9 cellular contexts compared by ENCODE assay signal in the genomic region with DNA sequence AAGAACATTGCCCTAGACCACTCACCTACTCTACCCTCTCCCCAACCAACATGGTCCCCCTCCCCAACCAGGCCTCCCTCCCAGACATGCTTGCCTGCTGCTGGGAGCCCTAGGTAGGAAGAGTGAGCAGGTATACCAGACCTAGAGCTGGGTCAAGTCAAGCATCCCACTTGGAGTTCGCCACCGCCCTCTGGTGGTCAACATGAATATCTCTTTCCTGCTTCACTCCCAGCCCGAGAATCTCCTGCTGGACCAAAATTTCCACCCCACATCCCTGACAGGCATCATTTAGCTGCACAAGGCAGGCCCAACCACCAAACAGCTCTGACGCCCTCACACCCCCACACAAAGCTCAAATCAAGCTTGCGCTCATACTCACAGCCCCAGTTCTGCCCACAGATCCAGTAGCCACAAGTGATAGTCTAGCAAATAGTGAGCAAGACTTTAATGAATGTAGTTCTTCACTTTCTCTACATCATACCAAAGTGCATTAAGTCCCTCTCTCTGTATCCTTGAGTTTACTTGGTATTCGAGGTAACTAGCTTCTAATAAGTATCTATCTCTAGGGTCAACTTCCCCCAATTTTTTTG.
DNase-seq lines count a peak whose midpoint lies in the region; ATAC-seq, FAIRE-seq and TF ChIP-seq lines count a peak whose summit lies in the region.
"Had no signal": no experiment of that assay in that cellular context is flagged by ENCODE, and none has a peak within 500 bp of the region (broad histone marks: within the 10 kb centered on the region; RNA-seq: fewer than 3 reads in every experiment).

No MANE protein-coding gene starts in this region.

- DNase-seq in EH (ENCODE audit: low read depth) (peak; percentile 79), NCI-H526 treated with DMSO at 0.1 percent for 48 hours (lab: John Stamatoyannopoulos, UW) (peak; percentile 56), H1 (ENCODE audit: low read depth in 1 of 2, low spot score in 2 of 2) (peak; percentile 47 to 92), mesothelial cell of epicardium (ENCODE audit: low spot score in 2 of 2, unreplicated experiment in 2 of 2) (peak; percentile 55 to 80)
- DNase-seq in activated CD8-positive, alpha-beta memory T cell treated with anti-CD3 and anti-CD28 coated beads for 1 hour (ENCODE audit: extremely low read depth in 1 of 2, low read depth in 1 of 2): peak; percentile 25 to 29
- DNase-seq in stimulated activated CD8-positive, alpha-beta memory T cell treated with anti-CD3 and anti-CD28 coated beads, Interleukin-4, amount 100 ng/mL, for 1 hour (ENCODE audit: low read depth in 2 of 2, low spot score in 1 of 2): peak; percentile 21 to 22

- H2BK15ac ChIP-seq in H1 (ENCODE audit: low read length): no peak overlapping the region

- no peak overlapping the region for H3K18ac ChIP-seq in H1 (ENCODE audit: extremely low read depth, low read length)

- no peak overlapping the region for H3K4me3 ChIP-seq in H1 (ENCODE audit: extremely low read depth in 1 of 4, insufficient read depth in 2 of 4, low read depth in 3 of 4, low read length in 4 of 4)

- no peak overlapping the region for H2BK20ac ChIP-seq in H1 (ENCODE audit: low read length)

- H3K27ac Mint-ChIP-seq in mesothelial cell of epicardium: no peak overlapping the region
- H3K27ac Mint-ChIP-seq: dendritic cell treated with granulocyte-macrophage colony-stimulating factor and Interleukin-4, amounts not matched to agents 40 ng/mL and 50 ng/mL, for 4 days had no signal

- no peaks in the 10 kb centered on the region for H3K27me3 Mint-ChIP-seq in mesothelial cell of epicardium (ENCODE audit: low read depth)
- H3K27me3 Mint-ChIP-seq: dendritic cell treated with granulocyte-macrophage colony-stimulating factor and Interleukin-4, amounts not matched to agents 40 ng/mL and 50 ng/mL, for 4 days had no signal

- no peaks in the 10 kb centered on the region for H3K4me1 ChIP-seq in H1 (replicated peaks in 1 of 4; ENCODE audit: control insufficient read depth in 3 of 4, insufficient read depth in 4 of 4, low read length in 3 of 4)

- CTCF ChIA-PET in H1 (lab: Charles Lee; ENCODE audit: partially characterized antibody): interaction anchor here (0.6 to 19.5 kb wide), 53 partner anchors 9 to 332 kb away, joined by 3 to 759 read pairs (median 5); a partner anchor contains a TSS

- peaks cover 48% of the 10 kb centered on the region for H3K36me3 Mint-ChIP-seq in mesothelial cell of epicardium

- no peak for TF ChIP-seq POLR2A in H1 (IDR thresholded peaks at IDR 0.05; ENCODE audit: control extremely low read depth in 1 of 2, low read depth in 2 of 2, low read length in 2 of 2)

- H2AK5ac ChIP-seq in H1 (ENCODE audit: low read depth, low read length): no peak overlapping the region

- peak; percentile 77 for FAIRE-seq in H1 (lab: Jason Lieb, UNC)

- H3K23me2 ChIP-seq in H1 (ENCODE audit: low read depth, low read length): peaks cover 3% of the 10 kb centered on the region; the same call in 1 of the 2 replicates

- H2AFZ ChIP-seq in H1 (ENCODE audit: low read length): no peak overlapping the region

- H3K36me3 ChIP-seq in H1 (ENCODE audit: control insufficient read depth in 2 of 4, insufficient read depth in 4 of 4, low read length in 3 of 4): no peaks in the 10 kb centered on the region

- no peak overlapping the region for H4K5ac ChIP-seq in H1 (ENCODE audit: insufficient read length, low read depth, low read length)

- H3K23ac ChIP-seq in H1 (ENCODE audit: insufficient read length): no peak overlapping the region

- POLR2A ChIA-PET in H1 (lab: Charles Lee; ENCODE audit: partially characterized antibody): interaction anchor here (0.9 to 1.3 kb wide), 3 partner anchors 10 to 101 kb away, joined by 3 to 5 read pairs (median 4); no protein-coding TSS in a partner anchor

- peak; percentile 90 for TF ChIP-seq RAD21 in H1 (IDR thresholded peaks at IDR 0.05 in 1 of 2, conservative IDR thresholded peaks at IDR 0.05 in 1 of 2; ENCODE audit: low read depth in 2 of 2, low read length in 2 of 2)

- no peaks in the 10 kb centered on the region for H3K79me1 ChIP-seq in H1 (ENCODE audit: low read depth, low read length)

- no peak overlapping the region for H3K4me3 Mint-ChIP-seq in mesothelial cell of epicardium
- H3K4me3 Mint-ChIP-seq: dendritic cell treated with granulocyte-macrophage colony-stimulating factor and Interleukin-4, amounts not matched to agents 40 ng/mL and 50 ng/mL, for 4 days had no signal

- no peaks in the 10 kb centered on the region for H3K79me2 ChIP-seq in H1 (ENCODE audit: control insufficient read depth in 1 of 2, insufficient read depth in 2 of 2, low read length in 2 of 2)

- peak; percentile 84 for ATAC-seq in HG03066 (IDR thresholded peaks at IDR 0.05; ENCODE audit: low read depth, unreplicated experiment)
- ATAC-seq in GM21717 (IDR thresholded peaks at IDR 0.05; ENCODE audit: unreplicated experiment): no peak

- TF ChIP-seq EP300 in H1 (IDR thresholded peaks at IDR 0.05; ENCODE audit: borderline replicate concordance in 1 of 2, low read depth in 2 of 2, low read length in 2 of 2): no peak

- no peak overlapping the region for H3K4ac ChIP-seq in H1 (replicated peaks; ENCODE audit: insufficient read length, low read depth, low read length)

- H3K4me1 Mint-ChIP-seq in mesothelial cell of epicardium: no peaks in the 10 kb centered on the region

- 20% methylated on average over 6 of the region's 6 CpGs; no CpG with 5 or more reads in 1 of the 2 experiments for WGBS in H1 (ENCODE audit: extremely low coverage in 1 of 2, insufficient coverage in 1 of 2, insufficient read length in 1 of 2, insufficient replicate concordance in 2 of 2, low coverage in 1 of 2, low lambda C conversion rate in 2 of 2, missing lambda C conversion rate in 1 of 2), 2 experiments

- no peak overlapping the region for H4K91ac ChIP-seq in H1 (replicated peaks; ENCODE audit: insufficient read length, low read length)

- H4K20me1 ChIP-seq in H1 (replicated peaks in 1 of 2; ENCODE audit: control insufficient read depth in 1 of 2, insufficient read depth in 2 of 2, low read length in 2 of 2): no peaks in the 10 kb centered on the region

- no peaks in the 10 kb centered on the region for H3K27me3 ChIP-seq in H1 (replicated peaks in 1 of 4; ENCODE audit: control insufficient read depth in 3 of 4, extremely low read depth in 1 of 4, insufficient read depth in 3 of 4, low read length in 3 of 4)

- H2BK120ac ChIP-seq in H1 (replicated peaks; ENCODE audit: low read depth, low read length): no peak overlapping the region

- H3K9me3 Mint-ChIP-seq in mesothelial cell of epicardium: no peaks in the 10 kb centered on the region
- H3K9me3 Mint-ChIP-seq: dendritic cell treated with granulocyte-macrophage colony-stimulating factor and Interleukin-4, amounts not matched to agents 40 ng/mL and 50 ng/mL, for 4 days had no signal

- no peak overlapping the region for H2BK12ac ChIP-seq in H1 (ENCODE audit: low read depth, low read length)

- no peak overlapping the region for H2BK5ac ChIP-seq in H1 (ENCODE audit: low read depth, low read length)

- H3K9me3 ChIP-seq in H1 (ENCODE audit: insufficient read depth in 2 of 2, low read depth in 1 of 2, low read length in 1 of 2): no peaks in the 10 kb centered on the region

- no peak overlapping the region for H3K4me2 ChIP-seq in H1 (ENCODE audit: insufficient read depth in 1 of 2, low read depth in 2 of 2, low read length in 2 of 2)

- H3K56ac ChIP-seq in H1 (replicated peaks; ENCODE audit: insufficient read length, low read depth, low read length): no peak overlapping the region

- no peak overlapping the region for H3K14ac ChIP-seq in H1 (ENCODE audit: insufficient read length)

- no peak overlapping the region for H3K9ac ChIP-seq in H1 (replicated peaks in 1 of 4; ENCODE audit: extremely low read depth in 1 of 4, low read depth in 3 of 4, low read length in 3 of 4)

- H4K8ac ChIP-seq in H1 (ENCODE audit: extremely low read depth, insufficient read depth, low read length): no peak overlapping the region

- TF ChIP-seq CTCF in H1 (IDR thresholded peaks at IDR 0.05; ENCODE audit: control extremely low read depth in 1 of 3, insufficient read depth in 1 of 3, low read depth in 1 of 3, low read length in 3 of 3) (peak; percentile 88 to 95 (median 94)), mesothelial cell of epicardium (IDR thresholded peaks at IDR 0.05; ENCODE audit: unreplicated experiment) (peak; percentile 95)

- no peak overlapping the region for H3K27ac ChIP-seq in H1 (ENCODE audit: low read depth, low read length)

TF ChIP-seq in H1, 55 proteins besides CTCF, POLR2A, EP300 and RAD21:
- 0 out of 2 replicates have a peak, but pooled peaks have one; percentile 20 for TF ChIP-seq TEAD4 (IDR thresholded peaks at IDR 0.05; ENCODE audit: low read depth, low read length)
- TF ChIP-seq RFX5 (IDR thresholded peaks at IDR 0.05; ENCODE audit: borderline replicate concordance, low read depth, low read length): no peak
- no peak for TF ChIP-seq KDM1A (IDR thresholded peaks at IDR 0.05; ENCODE audit: borderline replicate concordance, low read length)
- no peak for TF ChIP-seq ASH2L (IDR thresholded peaks at IDR 0.05; ENCODE audit: low read length)
- no peak for TF ChIP-seq KDM5A (IDR thresholded peaks at IDR 0.05; ENCODE audit: low read length)
- no peak for TF ChIP-seq HDAC2 (IDR thresholded peaks at IDR 0.05; ENCODE audit: borderline replicate concordance in 1 of 2, low read depth in 2 of 2, low read length in 2 of 2)

Comparison
In these comparisons a context has a peak if more than half of its experiments do, and no peak if none do; other contexts are left out.
1. DNase-seq: peak in every context shown above with its lines; median percentile 79 in EH; 70 in H1; 68 in mesothelial cell of epicardium; 56 in NCI-H526 treated with DMSO at 0.1 percent for 48 hours; 27 in activated CD8-positive, alpha-beta memory T cell treated with anti-CD3 and anti-CD28 coated beads for 1 hour; 22 in stimulated activated CD8-positive, alpha-beta memory T cell treated with anti-CD3 and anti-CD28 coated beads, Interleukin-4, amount 100 ng/mL, for 1 hour.